Comparison of ENCODE assay signal across 8 cellular contexts in the genomic region with DNA sequence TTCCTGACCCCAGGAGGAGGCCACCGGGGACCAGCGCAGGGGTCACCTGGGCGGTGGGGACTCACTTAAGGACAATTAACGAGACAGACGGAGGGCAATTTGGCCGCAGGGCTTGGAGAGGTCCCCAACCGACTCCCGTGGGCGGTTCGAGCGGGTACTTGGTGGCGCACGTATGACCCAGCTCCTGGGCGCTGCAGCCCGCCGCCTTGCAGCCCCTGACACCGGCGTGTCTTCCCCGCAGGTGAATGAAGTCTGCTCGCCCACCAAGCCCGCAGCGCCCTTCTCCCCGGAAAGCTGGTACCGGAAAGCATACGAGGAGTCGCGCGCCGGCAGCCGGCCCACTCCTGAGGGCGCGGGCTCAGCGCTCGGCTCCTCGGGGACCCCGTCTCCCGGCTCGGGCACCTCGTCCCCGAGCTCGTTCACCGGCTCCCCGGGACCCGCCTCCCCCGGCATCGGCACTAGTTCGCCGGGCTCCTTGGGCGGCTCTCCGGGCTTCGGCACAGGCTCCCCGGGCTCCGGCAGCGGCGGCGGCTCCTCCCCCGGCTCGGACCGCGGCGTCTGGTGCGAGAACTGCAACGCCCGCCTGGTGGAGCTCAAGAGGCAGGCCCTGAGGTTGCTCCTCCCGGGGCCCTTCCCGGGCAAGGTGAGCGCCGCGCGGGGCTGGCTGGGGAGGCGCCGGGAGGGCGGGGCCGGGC. TPM values are rescaled to one million over a fixed set of nuclear protein-coding genes. Genes with fewer than 3 reads are reported as not detected.
A peak's percentile ranks its signal among the peaks of the same experiment; 100 is the strongest.
DNase-seq lines count a peak whose midpoint lies in the region; ATAC-seq and TF ChIP-seq lines count a peak whose summit lies in the region.

No MANE protein-coding gene starts in this region.

- TF ChIP-seq CTCF in AG09309 (IDR thresholded peaks at IDR 0.05; ENCODE audit: control insufficient read depth, insufficient read depth, low read depth, low read length, missing control alignments), result peak; percentile 71

- ATAC-seq in GM19023 (IDR thresholded peaks at IDR 0.05; ENCODE audit: unreplicated experiment), result peak; percentile 87
- ATAC-seq in HG03175 (IDR thresholded peaks at IDR 0.05; ENCODE audit: unreplicated experiment), result peak; percentile 90

- DNase-seq in AG09309 (ENCODE audit: low read depth) (no peak), NCI-H2227 (lab: John Stamatoyannopoulos, UW; ENCODE audit: unreplicated experiment) (peak; percentile 94), cerebellum (ENCODE audit: low spot score) (peak; percentile 93), kidney tubule cell (ENCODE audit: low spot score) (peak; percentile 90)
- peak; percentile 58 to 82 for DNase-seq in activated CD4-positive, alpha-beta T cell treated with anti-CD3 and anti-CD28 coated beads for 24 hours (ENCODE audit: low read depth in 2 of 2)
- peak; percentile 11 to 55 for DNase-seq in stimulated activated CD4-positive, alpha-beta T cell treated with anti-CD3 and anti-CD28 coated beads, Interleukin-1b, Interleukin-23, amount 100 ng/mL, for 1 hour (ENCODE audit: low read depth in 2 of 2)

- peak overlapping the region; percentile 95 for H3K4me3 ChIP-seq in AG09309 (ENCODE audit: control insufficient read depth, low read depth, low read length)

RNA-seq across cellular contexts. Expression of gene KIF26B, which starts 1.4 kb away (rescaled TPM):
- total RNA-seq in cerebellum, result 22.0 TPM
